Comparison of ENCODE assay signal across 9 cellular contexts in genomic region chr14:52551205-52551604, GRCh38. TPM values are rescaled to one million over a fixed set of nuclear protein-coding genes. Genes with fewer than 3 reads are reported as not detected.
DNase-seq lines count a peak whose midpoint lies in the region; ATAC-seq, FAIRE-seq and TF ChIP-seq lines count a peak whose summit lies in the region.
"Had no signal": no experiment of that assay in that cellular context is flagged by ENCODE, and none has a peak within 500 bp of the region (broad histone marks: within the 10 kb centered on the region; RNA-seq: fewer than 3 reads in every experiment).

No MANE protein-coding gene starts in this region.

- FAIRE-seq in frontal cortex (lab: Jason Lieb, UNC), result no peak
- FAIRE-seq: endometrium had no signal

- H3K9me3 ChIP-seq in iPS-18c (ENCODE audit: control insufficient read depth, insufficient read depth, low read length), result no peaks in the 10 kb centered on the region
- no peaks in the 10 kb centered on the region for H3K9me3 ChIP-seq in stomach

- no peaks in the 10 kb centered on the region for H3K36me3 ChIP-seq in stomach

- 22 to 45% (median 34%) methylated on average over 6 of the region's 6 CpGs for WGBS in stomach, 5 donors

- DNase-seq in T-helper 1 cell (no peak), stomach (no peak), frontal cortex (ENCODE audit: low spot score in 2 of 2) (no peak), caudate nucleus (lab: John Stamatoyannopoulos, UW) (no peak)
- no peak for DNase-seq in activated CD4-positive, alpha-beta memory T cell treated with anti-CD3 and anti-CD28 coated beads, Interleukin-2, amount 10 ng/mL, durations not matched to agents 7 days and 5 days

- no peak for TF ChIP-seq POLR2A in stomach (IDR thresholded peaks at IDR 0.05)

- POLR2A ChIA-PET in activated CD4-positive, alpha-beta memory T cell treated with anti-CD3 and anti-CD28 coated beads, Interleukin-2, amount 10 ng/mL, durations not matched to agents 7 days and 5 days (lab: Charles Lee), result interaction anchor here (0.7 to 5.8 kb wide), 22 partner anchors 11 to 691 kb away, joined by 3 to 62 read pairs (median 4); partner anchors contain the start of genes ERO1A, GNG2, GNPNAT1 and PTGER2

- peak overlapping the region in 4 of 5 donors; percentile 87 to 96 (median 95) for H3K27ac ChIP-seq in stomach
- no peak overlapping the region for H3K27ac ChIP-seq in caudate nucleus (ENCODE audit: low read depth, low read length)

- peak overlapping the region; percentile 87 for H3K4me3 Mint-ChIP-seq in T-helper 1 cell treated with Interleukin-12 subunit alpha and Interleukin-12 subunit beta and Interleukin-4 antibody, amounts not matched to agents 30 μg/mL and 1 μg/mL, for 36 hours
- peak overlapping the region; percentile 85 for H3K4me3 Mint-ChIP-seq in activated CD4-positive, alpha-beta memory T cell treated with anti-CD3 and anti-CD28 coated beads, Interleukin-2, amount 10 ng/mL, durations not matched to agents 7 days and 5 days

- H3K27ac Mint-ChIP-seq in T-helper 1 cell treated with Interleukin-12 subunit alpha and Interleukin-12 subunit beta and Interleukin-4 antibody, amounts not matched to agents 30 μg/mL and 1 μg/mL, for 36 hours, result peak overlapping the region; percentile 81
- peak overlapping the region; percentile 78 for H3K27ac Mint-ChIP-seq in activated CD4-positive, alpha-beta memory T cell treated with anti-CD3 and anti-CD28 coated beads, Interleukin-2, amount 10 ng/mL, durations not matched to agents 7 days and 5 days

- H3K4me3 ChIP-seq in iPS-18c (ENCODE audit: insufficient read depth, low read depth, low read length) (peak overlapping the region; percentile 75), stomach (peak overlapping the region; percentile 70 to 92 (median 84))

- CTCF ChIA-PET in activated CD4-positive, alpha-beta memory T cell treated with anti-CD3 and anti-CD28 coated beads, Interleukin-2, amount 10 ng/mL, durations not matched to agents 7 days and 5 days (lab: Charles Lee), result interaction anchor here (0.7 to 2.5 kb wide), 11 partner anchors 8 to 251 kb away, joined by 3 to 7 read pairs (median 5); no protein-coding TSS in a partner anchor

- peaks cover 17% of the 10 kb centered on the region for H3K27me3 Mint-ChIP-seq in T-helper 1 cell treated with Interleukin-12 subunit alpha and Interleukin-12 subunit beta and Interleukin-4 antibody, amounts not matched to agents 30 μg/mL and 1 μg/mL, for 36 hours (ENCODE audit: low read depth)
- peaks cover 14% of the 10 kb centered on the region for H3K27me3 Mint-ChIP-seq in activated CD4-positive, alpha-beta memory T cell treated with anti-CD3 and anti-CD28 coated beads, Interleukin-2, amount 10 ng/mL, durations not matched to agents 7 days and 5 days

- no peaks in the 10 kb centered on the region for H3K27me3 ChIP-seq in stomach

- no peaks in the 10 kb centered on the region for H3K36me3 Mint-ChIP-seq in T-helper 1 cell treated with Interleukin-12 subunit alpha and Interleukin-12 subunit beta and Interleukin-4 antibody, amounts not matched to agents 30 μg/mL and 1 μg/mL, for 36 hours (ENCODE audit: low read depth)
- H3K36me3 Mint-ChIP-seq in activated CD4-positive, alpha-beta memory T cell treated with anti-CD3 and anti-CD28 coated beads, Interleukin-2, amount 10 ng/mL, durations not matched to agents 7 days and 5 days (ENCODE audit: low read depth), result peaks cover 3% of the 10 kb centered on the region

- H3K4me1 Mint-ChIP-seq in T-helper 1 cell treated with Interleukin-12 subunit alpha and Interleukin-12 subunit beta and Interleukin-4 antibody, amounts not matched to agents 30 μg/mL and 1 μg/mL, for 36 hours (ENCODE audit: low read depth), result peaks cover 29% of the 10 kb centered on the region
- peaks cover 27% of the 10 kb centered on the region for H3K4me1 Mint-ChIP-seq in activated CD4-positive, alpha-beta memory T cell treated with anti-CD3 and anti-CD28 coated beads, Interleukin-2, amount 10 ng/mL, durations not matched to agents 7 days and 5 days

- intact Hi-C loops in stomach (cut with DNase I; ENCODE audit: low total_unique reads), result no loop called here

- TF ChIP-seq CTCF in stomach (IDR thresholded peaks at IDR 0.05), result no peak

- H3K9me3 Mint-ChIP-seq in T-helper 1 cell treated with Interleukin-12 subunit alpha and Interleukin-12 subunit beta and Interleukin-4 antibody, amounts not matched to agents 30 μg/mL and 1 μg/mL, for 36 hours, result no peaks in the 10 kb centered on the region
- H3K9me3 Mint-ChIP-seq in activated CD4-positive, alpha-beta memory T cell treated with anti-CD3 and anti-CD28 coated beads, Interleukin-2, amount 10 ng/mL, durations not matched to agents 7 days and 5 days, result no peaks in the 10 kb centered on the region

- H3K4me1 ChIP-seq in stomach, result peaks cover 5 to 43% (median 34%) of the 10 kb centered on the region in 4 donors

- TF ChIP-seq EP300 in stomach (IDR thresholded peaks at IDR 0.05), result no peak

- ATAC-seq in GM19467 (IDR thresholded peaks at IDR 0.05; ENCODE audit: unreplicated experiment), result no peak

RNA-seq across cellular contexts. Expression of gene TXNDC16, which starts 1.1 kb away (rescaled TPM):
- 1 to 10 TPM; 8.8 to 9.4 TPM for total RNA-seq in activated CD4-positive, alpha-beta memory T cell treated with anti-CD3 and anti-CD28 coated beads, Interleukin-2, amount 10 ng/mL, durations not matched to agents 7 days and 5 days
- total RNA-seq in stomach, result 10 to 100 TPM in 2 of 5 donors, 1 to 10 TPM in 3; 4.5 to 30.3 (median 9.4) TPM
- polyA plus RNA-seq in stomach, result 1 to 10 TPM; 1.4 to 2.2 (median 1.5) TPM
- 77.9 TPM for total RNA-seq in frontal cortex

RNA-seq across cellular contexts. Expression of gene GPR137C, which starts 1.4 kb away (rescaled TPM):
- total RNA-seq in activated CD4-positive, alpha-beta memory T cell treated with anti-CD3 and anti-CD28 coated beads, Interleukin-2, amount 10 ng/mL, durations not matched to agents 7 days and 5 days, result under 1 TPM; 0.30 to 0.88 TPM
- 1 to 10 TPM in 1 of 5 donors, under 1 TPM in 2, not detected in 2; 0.43 to 3.9 (median 0.45) TPM for total RNA-seq in stomach
- under 1 TPM in 2 of 3 donors, not detected in 1; 0.25 to 0.50 TPM for polyA plus RNA-seq in stomach
- total RNA-seq in frontal cortex, result 25.3 TPM
